1 cellular context compared by ENCODE assay signal in genomic region chr10:80442879-80443278, GRCh38.
A peak's percentile ranks its signal among the peaks of the same experiment; 100 is the strongest.
TF ChIP-seq lines count a peak whose summit lies in the region.

No MANE protein-coding gene starts in this region.

TF ChIP-seq in K562, 482 proteins besides CTCF, POLR2A, EP300 and RAD21:
- TF ChIP-seq ATF3 (IDR thresholded peaks at IDR 0.05) (peak; percentile 34; the same call in 1 of the 2 replicates), ATF3 (CRISPR knock-in tag; conservative IDR thresholded peaks at IDR 0.05) (no peak), STAT5B (CRISPR knock-in tag; IDR thresholded peaks at IDR 0.05) (no peak), RBFOX2 (IDR thresholded peaks at IDR 0.05; ENCODE audit: low read depth, low read length) (no peak), JUND (IDR thresholded peaks at IDR 0.05; ENCODE audit: borderline replicate concordance, low read depth, low read length) (peak; percentile 51), JUND (tag; IDR thresholded peaks at IDR 0.05; ENCODE audit: borderline replicate concordance, low read depth, low read length) (no peak), ZBTB9 (CRISPR knock-in tag; IDR thresholded peaks at IDR 0.05) (no peak), FOSL1 (tag; conservative IDR thresholded peaks at IDR 0.05) (peak; percentile 75), ELF1 (tag; IDR thresholded peaks at IDR 0.05) (0 out of 2 replicates have a peak, but pooled peaks have one; percentile 19), GATA2 (CRISPR knock-in tag; IDR thresholded peaks at IDR 0.05) (peak; percentile 17; the same call in 1 of the 2 replicates), EHMT2 (IDR thresholded peaks at IDR 0.05) (no peak), GTF2E2 (tag; IDR thresholded peaks at IDR 0.05) (no peak), ZNF316 (IDR thresholded peaks at IDR 0.05) (no peak), ZNF395 (CRISPR knock-in tag; IDR thresholded peaks at IDR 0.05) (0 out of 2 replicates have a peak, but pooled peaks have one; percentile 17), MEF2A (IDR thresholded peaks at IDR 0.05; ENCODE audit: control insufficient read depth, low read depth, low read length) (peak; percentile 5; the same call in 1 of the 2 replicates), MEIS2 (IDR thresholded peaks at IDR 0.05; ENCODE audit: partially characterized antibody) (peak; percentile 61), TCF7 (IDR thresholded peaks at IDR 0.05; ENCODE audit: borderline replicate concordance) (no peak), PML (IDR thresholded peaks at IDR 0.05; ENCODE audit: low read length) (no peak), REST (CRISPR knock-in tag; IDR thresholded peaks at IDR 0.05; ENCODE audit: low read depth) (0 out of 2 replicates have a peak, but pooled peaks have one; percentile 46), MTA3 (IDR thresholded peaks at IDR 0.05; ENCODE audit: borderline replicate concordance) (no peak), PBX2 (CRISPR knock-in tag; IDR thresholded peaks at IDR 0.05; ENCODE audit: low read depth) (no peak), PBX2 (tag; conservative IDR thresholded peaks at IDR 0.05; ENCODE audit: low read depth) (peak; percentile 59), VEZF1 (CRISPR knock-in tag; IDR thresholded peaks at IDR 0.05) (0 out of 2 replicates have a peak, but pooled peaks have one; percentile 4)
